20 cellular contexts compared by ENCODE assay signal in genomic region chrX:69140837-69141236, GRCh38. TPM values are rescaled to one million over a fixed set of nuclear protein-coding genes. Genes with fewer than 3 reads are reported as not detected.
DNase-seq lines count a peak whose midpoint lies in the region; ATAC-seq and TF ChIP-seq lines count a peak whose summit lies in the region.
"Had no signal": no experiment of that assay in that cellular context is flagged by ENCODE, and none has a peak within 500 bp of the region (broad histone marks: within the 10 kb centered on the region; RNA-seq: fewer than 3 reads in every experiment).

No MANE protein-coding gene starts in this region.

- H3K36me3 ChIP-seq in osteoblast (ENCODE audit: insufficient read depth, low read length), result no peaks in the 10 kb centered on the region
- H3K36me3 ChIP-seq: BLaER1, HAP-1 had no signal

- no peak for DNase-seq in activated naive CD4-positive, alpha-beta T cell (lab: John Stamatoyannopoulos, UW)
- DNase-seq in osteoblast (ENCODE audit: insufficient read length, low spot score, missing footprints) (peak; percentile 80), T-helper 9 cell (no peak), DMS79 treated with DMSO at 0.1 percent for 48 hours (lab: John Stamatoyannopoulos, UW) (no peak)
- DNase-seq: Caco-2; CD4-positive, CD25-positive, alpha-beta regulatory T cell; CD8-positive, alpha-beta T cell; DMS 273 treated with DMSO at 0.1 percent for 48 hours; DMS79; GF-D8; GOT3; HFFc6 had no signal

- peak overlapping the region; percentile 17 for H3K27ac Mint-ChIP-seq in activated naive CD4-positive, alpha-beta T cell treated with anti-CD3 and anti-CD28 coated beads, Interleukin-2, amount 50 U/mL, for 24 hours
- H3K27ac Mint-ChIP-seq in nephron, result peak overlapping the region; percentile 62 to 74 (median 70)
- H3K27ac Mint-ChIP-seq: B cell; CD4-positive, CD25-positive, alpha-beta regulatory T cell; CD8-positive, alpha-beta T cell; HFFc6 had no signal

- no peaks in the 10 kb centered on the region for H3K4me1 Mint-ChIP-seq in activated naive CD4-positive, alpha-beta T cell treated with anti-CD3 and anti-CD28 coated beads, Interleukin-2, amount 50 U/mL, for 24 hours
- H3K4me1 Mint-ChIP-seq in nephron, result peaks cover 71% of the 10 kb centered on the region

- H2AFZ ChIP-seq in osteoblast (ENCODE audit: low read length), result no peak overlapping the region

- H3K79me2 ChIP-seq in osteoblast (ENCODE audit: insufficient read depth, low read length), result no peaks in the 10 kb centered on the region

- ATAC-seq in GM18870 (IDR thresholded peaks at IDR 0.05; ENCODE audit: unreplicated experiment), result no peak
- ATAC-seq: CD8-positive, alpha-beta T cell had no signal

- H3K9me3 Mint-ChIP-seq in activated naive CD4-positive, alpha-beta T cell treated with anti-CD3 and anti-CD28 coated beads, Interleukin-2, amount 50 U/mL, for 24 hours, result no peaks in the 10 kb centered on the region
- H3K9me3 Mint-ChIP-seq in nephron, result no peaks in the 10 kb centered on the region
- H3K9me3 Mint-ChIP-seq: CD8-positive, alpha-beta T cell; HFFc6 had no signal

- H3K27me3 ChIP-seq in osteoblast (ENCODE audit: insufficient read depth, low read length), result peaks cover 21% of the 10 kb centered on the region

- no peaks in the 10 kb centered on the region for H3K27me3 Mint-ChIP-seq in activated naive CD4-positive, alpha-beta T cell treated with anti-CD3 and anti-CD28 coated beads, Interleukin-2, amount 50 U/mL, for 24 hours
- peaks cover 4% of the 10 kb centered on the region for H3K27me3 Mint-ChIP-seq in nephron (ENCODE audit: low read depth)

- no peak overlapping the region for H3K4me3 Mint-ChIP-seq in activated naive CD4-positive, alpha-beta T cell treated with anti-CD3 and anti-CD28 coated beads, Interleukin-2, amount 50 U/mL, for 24 hours
- no peak overlapping the region for H3K4me3 Mint-ChIP-seq in nephron
- H3K4me3 Mint-ChIP-seq: B cell; CD4-positive, CD25-positive, alpha-beta regulatory T cell; CD8-positive, alpha-beta T cell; HFFc6 had no signal

- H3K4me1 ChIP-seq in osteoblast (ENCODE audit: insufficient read depth, low read length), result peaks cover 17% of the 10 kb centered on the region
- H3K4me1 ChIP-seq: Caco-2 had no signal

- H3K4me2 ChIP-seq in osteoblast (ENCODE audit: insufficient read depth, low read length), result no peak overlapping the region
- H3K4me2 ChIP-seq: BLaER1 had no signal

- no peaks in the 10 kb centered on the region for H3K9me3 ChIP-seq in osteoblast (ENCODE audit: low read depth, low read length)
- H3K9me3 ChIP-seq: BLaER1, Caco-2, HAP-1 had no signal

- TF ChIP-seq CTCF in nephron (IDR thresholded peaks at IDR 0.05; ENCODE audit: unreplicated experiment in 3 of 3) (no peak), osteoblast (IDR thresholded peaks at IDR 0.05; ENCODE audit: extremely low read depth, low read depth, low read length) (no peak)

- no peaks in the 10 kb centered on the region for H3K36me3 Mint-ChIP-seq in activated naive CD4-positive, alpha-beta T cell treated with anti-CD3 and anti-CD28 coated beads, Interleukin-2, amount 50 U/mL, for 24 hours
- H3K36me3 Mint-ChIP-seq in nephron (ENCODE audit: low read depth), result no peaks in the 10 kb centered on the region
- H3K36me3 Mint-ChIP-seq: CD4-positive, CD25-positive, alpha-beta regulatory T cell; CD8-positive, alpha-beta T cell had no signal

- no peak overlapping the region for H3K27ac ChIP-seq in osteoblast (ENCODE audit: low read depth, low read length)
- H3K27ac ChIP-seq: 22Rv1, BLaER1, C4-2B had no signal

- H3K4me3 ChIP-seq in osteoblast (ENCODE audit: insufficient read depth, low read length), result no peak overlapping the region
- H3K4me3 ChIP-seq: BLaER1, HAP-1 had no signal

- no peaks in the 10 kb centered on the region for H4K20me1 ChIP-seq in osteoblast (ENCODE audit: insufficient read depth, low read length)
- H4K20me1 ChIP-seq: BLaER1 had no signal

RNA-seq across cellular contexts. Expression of gene PJA1, which starts 24.4 kb away (rescaled TPM):
- total RNA-seq in osteoblast, result 19.4 and 21.0 TPM in 2 replicates
